ENCODE assay signal across 11 cellular contexts in genomic region chr7:94348142-94348541, GRCh38. TPM values are rescaled to one million over a fixed set of nuclear protein-coding genes. Genes with fewer than 3 reads are reported as not detected.
DNase-seq lines count a peak whose midpoint lies in the region; ATAC-seq and TF ChIP-seq lines count a peak whose summit lies in the region.
"Had no signal": no experiment of that assay in that cellular context is flagged by ENCODE, and none has a peak within 500 bp of the region (broad histone marks: within the 10 kb centered on the region; RNA-seq: fewer than 3 reads in every experiment).

No MANE protein-coding gene starts in this region.

- ATAC-seq in HG02759 (IDR thresholded peaks at IDR 0.05; ENCODE audit: unreplicated experiment) = no peak

- H3K27ac ChIP-seq in hepatocyte (peak overlapping the region; percentile 83), skin epidermis (peak overlapping the region in 11 of 21 experiments; percentile 26 to 75 (median 58))
- H3K27ac ChIP-seq: VCaP had no signal

- peak overlapping the region; percentile 18 for H3K4me2 ChIP-seq in hepatocyte

- no peak for TF ChIP-seq CTCF in hepatocyte (IDR thresholded peaks at IDR 0.05; ENCODE audit: poor library complexity)

- 42% methylated on average over 3 of the region's 3 CpGs for WGBS in hepatocyte (ENCODE audit: low lambda C conversion rate, missing lambda C conversion rate)

- DNase-seq in GM03348 (ENCODE audit: low spot score) (peak; percentile 83), astrocyte of the hippocampus (ENCODE audit: low read depth, low spot score) (peak; percentile 70), hepatocyte (ENCODE audit: low spot score) (peak; percentile 61), NCI-H1930 (lab: John Stamatoyannopoulos, UW) (no peak), DMS53 treated with DMSO at 0.1 percent for 48 hours (lab: John Stamatoyannopoulos, UW; ENCODE audit: unreplicated experiment) (no peak)
- DNase-seq in stimulated activated CD4-positive, alpha-beta T cell treated with anti-CD3 and anti-CD28 coated beads, Interleukin-1b, Interleukin-23, amount 100 ng/mL, for 48 hours = no peak
- DNase-seq: activated naive CD4-positive, alpha-beta T cell treated with Interleukin-2 at 50 U/mL for 16 hours; NCI-H748 treated with DMSO at 0.1 percent for 48 hours had no signal

- H3K36me3 ChIP-seq in hepatocyte (replicated peaks; ENCODE audit: insufficient read depth, low read depth) = no peaks in the 10 kb centered on the region

- no peak overlapping the region for H3K4me3 ChIP-seq in hepatocyte
- H3K4me3 ChIP-seq in skin epidermis = no peak overlapping the region

- H3K4me1 ChIP-seq in hepatocyte (ENCODE audit: insufficient read depth) = no peaks in the 10 kb centered on the region

- no peaks in the 10 kb centered on the region for H4K20me1 ChIP-seq in hepatocyte (ENCODE audit: insufficient read depth, poor library complexity, severe bottlenecking)

- H3K79me2 ChIP-seq in hepatocyte = no peaks in the 10 kb centered on the region

- no peaks in the 10 kb centered on the region for H3K9me2 ChIP-seq in hepatocyte (replicated peaks; ENCODE audit: insufficient read depth)

- no peaks in the 10 kb centered on the region for H3K27me3 ChIP-seq in hepatocyte

- H2AFZ ChIP-seq in hepatocyte = no peak overlapping the region

- no peaks in the 10 kb centered on the region for H3K9me3 ChIP-seq in hepatocyte (ENCODE audit: low read depth)

RNA-seq across cellular contexts. Expression of gene COL1A2, which starts 46.6 kb away (rescaled TPM):
- total RNA-seq in hepatocyte = 1,011 and 1,836 TPM in 2 replicates
- polyA plus RNA-seq in hepatocyte = 2,013 and 2,200 TPM in 2 replicates

Comparison
In these comparisons a context has a peak if more than half of its experiments do, and no peak if none do; other contexts are left out.
1. DNase-seq: peak in GM03348 (single experiment), astrocyte of the hippocampus (single experiment) and hepatocyte (single experiment); none in NCI-H1930 (0 of 2), stimulated activated CD4-positive, alpha-beta T cell treated with anti-CD3 and anti-CD28 coated beads, Interleukin-1b, Interleukin-23, amount 100 ng/mL, for 48 hours (single experiment) and DMS53 treated with DMSO at 0.1 percent for 48 hours (single experiment).